11 cellular contexts compared by ENCODE assay signal in genomic region chr16:85389679-85390470, GRCh38.
A peak's percentile ranks its signal among the peaks of the same experiment; 100 is the strongest.
DNase-seq lines count a peak whose midpoint lies in the region; ATAC-seq and TF ChIP-seq lines count a peak whose summit lies in the region.
"Had no signal": no experiment of that assay in that cellular context is flagged by ENCODE, and none has a peak within 500 bp of the region (broad histone marks: within the 10 kb centered on the region; RNA-seq: fewer than 3 reads in every experiment).

No MANE protein-coding gene starts in this region.

- peak overlapping the region; percentile 24 for H3K27ac Mint-ChIP-seq in activated naive CD4-positive, alpha-beta T cell treated with anti-CD3 and anti-CD28 coated beads, Interleukin-2, amount 50 U/mL, for 24 hours
- H3K27ac Mint-ChIP-seq in type B pancreatic cell = peak overlapping the region; percentile 81

- H3K27ac ChIP-seq in esophagus muscularis mucosa (replicated peaks in 1 of 4) (peak overlapping the region; percentile 76 to 84 (median 80)), muscle layer of colon (ENCODE audit: low read depth, low read length) (peak overlapping the region; percentile 50), stomach (peak overlapping the region in 2 of 5 donors; percentile 46 to 56)
- H3K27ac ChIP-seq: epithelial cell of prostate had no signal

- H3K27me3 ChIP-seq in esophagus muscularis mucosa (no peaks in the 10 kb centered on the region), muscle layer of colon (ENCODE audit: control insufficient read depth in 1 of 2, insufficient read depth in 2 of 2, low read length in 2 of 2) (no peaks in the 10 kb centered on the region), stomach (no peaks in the 10 kb centered on the region)

- no peaks in the 10 kb centered on the region for H3K36me3 Mint-ChIP-seq in activated naive CD4-positive, alpha-beta T cell treated with anti-CD3 and anti-CD28 coated beads, Interleukin-2, amount 50 U/mL, for 24 hours
- H3K36me3 Mint-ChIP-seq in type B pancreatic cell = no peaks in the 10 kb centered on the region

- H3K36me3 ChIP-seq in esophagus muscularis mucosa = no peaks in the 10 kb centered on the region
- H3K36me3 ChIP-seq in muscle layer of colon (ENCODE audit: insufficient read depth, low read length) = no peaks in the 10 kb centered on the region
- no peaks in the 10 kb centered on the region for H3K36me3 ChIP-seq in stomach

- H3K4me1 Mint-ChIP-seq in activated naive CD4-positive, alpha-beta T cell treated with anti-CD3 and anti-CD28 coated beads, Interleukin-2, amount 50 U/mL, for 24 hours = no peaks in the 10 kb centered on the region
- H3K4me1 Mint-ChIP-seq in type B pancreatic cell (ENCODE audit: unreplicated experiment) = peaks cover 37% of the 10 kb centered on the region

- no peak overlapping the region for H3K4me3 ChIP-seq in esophagus muscularis mucosa
- no peak overlapping the region for H3K4me3 ChIP-seq in muscle layer of colon (ENCODE audit: low read depth in 1 of 2, low read length in 2 of 2)
- H3K4me3 ChIP-seq in stomach = no peak overlapping the region
- H3K4me3 ChIP-seq: skin epidermis had no signal

- H3K4me3 Mint-ChIP-seq in activated naive CD4-positive, alpha-beta T cell treated with anti-CD3 and anti-CD28 coated beads, Interleukin-2, amount 50 U/mL, for 24 hours = no peak overlapping the region
- H3K4me3 Mint-ChIP-seq in type B pancreatic cell = no peak overlapping the region

- peaks cover 27 to 62% (median 56%) of the 10 kb centered on the region in 4 donors for H3K4me1 ChIP-seq in esophagus muscularis mucosa
- H3K4me1 ChIP-seq in muscle layer of colon (ENCODE audit: insufficient read depth, low read length) = peaks cover 35% of the 10 kb centered on the region
- H3K4me1 ChIP-seq in stomach = peaks cover 9 to 41% (median 29%) of the 10 kb centered on the region in 4 donors

- 85% methylated on average over 11 of the region's 19 CpGs for WGBS in esophagus muscularis mucosa
- 79 to 86% (median 82%) methylated on average over 19 of the region's 19 CpGs for WGBS in stomach, 5 donors

- H3K27me3 Mint-ChIP-seq in activated naive CD4-positive, alpha-beta T cell treated with anti-CD3 and anti-CD28 coated beads, Interleukin-2, amount 50 U/mL, for 24 hours = peaks cover 2% of the 10 kb centered on the region
- no peaks in the 10 kb centered on the region for H3K27me3 Mint-ChIP-seq in type B pancreatic cell

- TF ChIP-seq POLR2A in esophagus muscularis mucosa (IDR thresholded peaks at IDR 0.05; ENCODE audit: low read depth) = no peak
- no peak for TF ChIP-seq POLR2A in stomach (IDR thresholded peaks at IDR 0.05)

- DNase-seq in activated naive CD4-positive, alpha-beta T cell treated with Interleukin-2 at 50 U/mL for 16 hours = no peak
- DNase-seq in esophagus muscularis mucosa (ENCODE audit: extremely low spot score) (no peak), type B pancreatic cell (ENCODE audit: extremely low spot score, unreplicated experiment) (no peak), stomach (no peak), OCI-M1 (lab: John Stamatoyannopoulos, UW) (no peak)
- DNase-seq: NCI-H1417 treated with DMSO at 0.1 percent for 48 hours had no signal

- no peak overlapping the region for H3K9ac ChIP-seq in muscle layer of colon (ENCODE audit: low read length)

- TF ChIP-seq EP300 in esophagus muscularis mucosa (IDR thresholded peaks at IDR 0.05) = no peak
- TF ChIP-seq EP300 in stomach (IDR thresholded peaks at IDR 0.05) = no peak

- ATAC-seq in HG02885 (IDR thresholded peaks at IDR 0.05; ENCODE audit: poor library complexity, unreplicated experiment) = no peak

- TF ChIP-seq CTCF in esophagus muscularis mucosa (IDR thresholded peaks at IDR 0.05) = no peak
- TF ChIP-seq CTCF in type B pancreatic cell (conservative IDR thresholded peaks at IDR 0.05) = no peak
- no peak for TF ChIP-seq CTCF in stomach (IDR thresholded peaks at IDR 0.05)

- no peaks in the 10 kb centered on the region for H3K9me3 ChIP-seq in esophagus muscularis mucosa
- no peaks in the 10 kb centered on the region for H3K9me3 ChIP-seq in muscle layer of colon (ENCODE audit: low read length)
- H3K9me3 ChIP-seq in stomach = no peaks in the 10 kb centered on the region

- intact Hi-C loops in esophagus muscularis mucosa (cut with DNase I) = no loop called here
- intact Hi-C loops in stomach (cut with DNase I; ENCODE audit: low total_unique reads) = no loop called here

- no peaks in the 10 kb centered on the region for H3K9me3 Mint-ChIP-seq in activated naive CD4-positive, alpha-beta T cell treated with anti-CD3 and anti-CD28 coated beads, Interleukin-2, amount 50 U/mL, for 24 hours
- H3K9me3 Mint-ChIP-seq in type B pancreatic cell = no peaks in the 10 kb centered on the region
